Comparison of ENCODE assay signal across 8 cellular contexts in the genomic region with DNA sequence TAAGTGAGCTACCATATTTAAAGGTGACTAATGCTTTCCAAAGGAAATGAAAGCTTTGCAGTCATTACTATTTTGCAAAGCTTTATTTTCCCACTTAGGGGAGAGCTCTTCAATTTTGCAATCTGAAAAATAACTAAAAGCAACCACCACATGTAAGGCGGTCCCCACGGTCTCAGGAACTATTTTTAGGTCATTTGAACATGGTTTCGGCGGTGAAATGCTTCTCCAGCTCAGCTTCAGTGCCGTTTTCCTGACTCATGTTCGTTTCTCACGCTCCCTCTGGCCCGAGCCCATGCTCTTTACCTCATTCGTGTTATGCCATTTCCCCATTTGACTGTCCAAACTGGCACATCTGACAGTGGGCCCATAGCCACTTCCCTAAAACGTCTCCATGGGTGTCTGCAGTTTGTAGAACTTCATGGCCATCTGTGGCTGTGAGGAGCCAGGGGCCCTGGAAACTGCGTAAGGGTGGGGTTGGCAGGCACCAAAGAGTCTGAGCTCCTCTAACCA. TPM values are rescaled to one million over a fixed set of nuclear protein-coding genes. Genes with fewer than 3 reads are reported as not detected.
A peak's percentile ranks its signal among the peaks of the same experiment; 100 is the strongest.
DNase-seq lines count a peak whose midpoint lies in the region; ATAC-seq and TF ChIP-seq lines count a peak whose summit lies in the region.

No MANE protein-coding gene starts in this region.

- H3K36me3 Mint-ChIP-seq in natural killer cell = no peaks in the 10 kb centered on the region

- no peak overlapping the region for H3K4me3 ChIP-seq in astrocyte of the spinal cord (ENCODE audit: low read depth, low read length)

- ATAC-seq in GM18498 (IDR thresholded peaks at IDR 0.05; ENCODE audit: unreplicated experiment) = peak; percentile 74
- ATAC-seq in natural killer cell = peak in 2 of 3 donors; percentile 36 to 68

- H3K27ac Mint-ChIP-seq in natural killer cell = no peak overlapping the region

- DNase-seq in H4 (ENCODE audit: low spot score) (peak; percentile 13), NOMO-1 (lab: John Stamatoyannopoulos, UW; ENCODE audit: unreplicated experiment in 2 of 2) (peak; percentile 98 to 100), astrocyte of the spinal cord (ENCODE audit: low read depth, low spot score) (peak; percentile 68), natural killer cell (no peak), NCI-H524 treated with DMSO at 0.1 percent for 48 hours (lab: John Stamatoyannopoulos, UW) (no peak), SK-N-DZ (ENCODE audit: low spot score) (no peak), D341Med (ENCODE audit: low spot score) (no peak)

- intact Hi-C loops in natural killer cell (cut with micrococcal nuclease) = no loop called here

- in situ Hi-C loops in astrocyte of the spinal cord (cut with HindIII; ENCODE audit: low sequenced_read_pairs) = no loop called here

- TF ChIP-seq CTCF in astrocyte of the spinal cord (IDR thresholded peaks at IDR 0.05; ENCODE audit: low read depth, low read length) (no peak), natural killer cell (IDR thresholded peaks at IDR 0.05) (no peak)

- H3K9me3 Mint-ChIP-seq in natural killer cell = no peaks in the 10 kb centered on the region

- H3K4me1 Mint-ChIP-seq in natural killer cell = peaks cover 0 to 3% of the 10 kb centered on the region in 2 donors

- peaks cover 30 to 54% of the 10 kb centered on the region in 2 donors for H3K27me3 Mint-ChIP-seq in natural killer cell (ENCODE audit: low read depth in 2 of 2)

- no peak overlapping the region for H3K4me3 Mint-ChIP-seq in natural killer cell

RNA-seq across cellular contexts. Expression of gene ADTRP, which starts 46.5 kb away (rescaled TPM):
- 0.74 TPM in 1 of 2 replicates, not detected in the other for total RNA-seq in H4 (2014; rRNA removed; shearing (Covaris generic))
- 1 to 10 TPM in 2 of 3 donors, not detected in 1; 1.1 to 1.5 TPM for total RNA-seq in natural killer cell
- not detected in 2 replicates for polyA plus RNA-seq in SK-N-DZ (2014; cell fraction: cytosol; rRNA removed)
- polyA plus RNA-seq in SK-N-DZ (2014; cell fraction: nucleus; rRNA removed) = not detected in 2 replicates

Comparison
In these comparisons a context has a peak if more than half of its experiments do, and no peak if none do; other contexts are left out.
1. DNase-seq: peak in H4 (single experiment), NOMO-1 (2 of 2) and astrocyte of the spinal cord (single experiment); none in natural killer cell (single experiment), NCI-H524 treated with DMSO at 0.1 percent for 48 hours (single experiment), SK-N-DZ (single experiment) and D341Med (single experiment).